3 cellular contexts compared by ENCODE assay signal in the genomic region with DNA sequence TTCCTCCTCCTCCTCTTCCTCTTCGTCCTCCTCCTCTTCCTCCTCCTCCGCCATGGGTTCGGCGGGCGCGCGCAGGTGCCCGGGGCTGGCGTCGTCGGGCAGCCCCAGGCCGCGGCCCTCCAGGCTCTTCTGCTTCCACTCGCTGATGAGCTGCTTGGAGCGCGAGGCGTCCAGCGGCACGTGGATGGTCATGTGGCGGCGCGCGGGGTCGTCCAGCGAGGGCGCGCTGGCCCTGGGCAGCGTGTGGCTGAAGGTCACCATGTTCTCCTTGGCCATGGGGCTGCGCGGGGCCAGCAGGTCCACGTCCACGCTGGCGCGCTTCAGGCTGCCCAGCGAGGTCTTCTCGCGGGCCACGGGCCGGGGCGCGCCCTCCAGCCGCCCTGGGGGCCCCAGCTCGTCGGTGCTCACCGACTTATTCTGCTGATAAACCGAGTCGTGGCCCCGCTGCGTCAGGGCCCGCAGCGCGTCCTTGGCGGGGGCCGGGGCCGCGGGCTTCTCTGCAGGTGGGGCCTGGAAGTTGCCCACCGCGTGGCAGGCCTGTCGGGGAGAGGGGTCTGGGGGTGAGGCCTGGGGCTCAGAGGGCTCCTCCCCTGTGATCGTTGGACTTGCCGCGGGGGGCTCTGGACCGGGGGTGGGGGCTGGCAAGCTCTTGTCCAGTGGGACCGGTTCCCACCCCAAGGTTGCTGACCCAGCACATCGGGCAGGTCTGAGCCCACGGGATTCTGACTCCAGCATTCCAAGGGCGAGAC.
TF ChIP-seq lines count a peak whose summit lies in the region.

No MANE protein-coding gene starts in this region.

TF ChIP-seq in SK-N-SH treated with all-trans-retinoic acid at 6 μM for 48 hours, 23 proteins besides CTCF, POLR2A, EP300 and RAD21:
- TF ChIP-seq ZFP30 (CRISPR knock-in tag; IDR thresholded peaks at IDR 0.05) (no peak), ESRRG (CRISPR knock-in tag; IDR thresholded peaks at IDR 0.05) (no peak), OSR1 (CRISPR knock-in tag; IDR thresholded peaks at IDR 0.05) (no peak), RARB (CRISPR knock-in tag; IDR thresholded peaks at IDR 0.05) (no peak), ISL1 (CRISPR knock-in tag; IDR thresholded peaks at IDR 0.05) (no peak), CSDC2 (CRISPR knock-in tag; IDR thresholded peaks at IDR 0.05) (no peak), ARNTL (CRISPR knock-in tag; IDR thresholded peaks at IDR 0.05; ENCODE audit: borderline replicate concordance, low read depth) (no peak), BACH2 (CRISPR knock-in tag; IDR thresholded peaks at IDR 0.05; ENCODE audit: borderline replicate concordance) (no peak), ZNF565 (CRISPR knock-in tag; conservative IDR thresholded peaks at IDR 0.05; ENCODE audit: low read depth) (no peak), ZNF70 (CRISPR knock-in tag; IDR thresholded peaks at IDR 0.05) (no peak), SNAI2 (CRISPR knock-in tag; IDR thresholded peaks at IDR 0.05) (no peak), ZFP3 (CRISPR knock-in tag; IDR thresholded peaks at IDR 0.05) (no peak), TOX (CRISPR knock-in tag; IDR thresholded peaks at IDR 0.05; ENCODE audit: borderline replicate concordance) (no peak)
- TF ChIP-seq, protein P1, sequence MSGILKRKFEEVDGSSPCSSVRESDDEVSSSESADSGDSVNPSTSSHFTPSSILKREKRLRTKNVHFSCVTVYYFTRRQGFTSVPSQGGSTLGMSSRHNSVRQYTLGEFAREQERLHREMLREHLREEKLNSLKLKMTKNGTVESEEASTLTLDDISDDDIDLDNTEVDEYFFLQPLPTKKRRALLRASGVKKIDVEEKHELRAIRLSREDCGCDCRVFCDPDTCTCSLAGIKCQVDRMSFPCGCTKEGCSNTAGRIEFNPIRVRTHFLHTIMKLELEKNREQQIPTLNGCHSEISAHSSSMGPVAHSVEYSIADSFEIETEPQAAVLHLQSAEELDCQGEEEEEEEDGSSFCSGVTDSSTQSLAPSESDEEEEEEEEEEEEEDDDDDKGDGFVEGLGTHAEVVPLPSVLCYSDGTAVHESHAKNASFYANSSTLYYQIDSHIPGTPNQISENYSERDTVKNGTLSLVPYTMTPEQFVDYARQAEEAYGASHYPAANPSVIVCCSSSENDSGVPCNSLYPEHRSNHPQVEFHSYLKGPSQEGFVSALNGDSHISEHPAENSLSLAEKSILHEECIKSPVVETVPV (CRISPR knock-in tag; IDR thresholded peaks at IDR 0.05): no peak
- TF ChIP-seq, protein P2, sequence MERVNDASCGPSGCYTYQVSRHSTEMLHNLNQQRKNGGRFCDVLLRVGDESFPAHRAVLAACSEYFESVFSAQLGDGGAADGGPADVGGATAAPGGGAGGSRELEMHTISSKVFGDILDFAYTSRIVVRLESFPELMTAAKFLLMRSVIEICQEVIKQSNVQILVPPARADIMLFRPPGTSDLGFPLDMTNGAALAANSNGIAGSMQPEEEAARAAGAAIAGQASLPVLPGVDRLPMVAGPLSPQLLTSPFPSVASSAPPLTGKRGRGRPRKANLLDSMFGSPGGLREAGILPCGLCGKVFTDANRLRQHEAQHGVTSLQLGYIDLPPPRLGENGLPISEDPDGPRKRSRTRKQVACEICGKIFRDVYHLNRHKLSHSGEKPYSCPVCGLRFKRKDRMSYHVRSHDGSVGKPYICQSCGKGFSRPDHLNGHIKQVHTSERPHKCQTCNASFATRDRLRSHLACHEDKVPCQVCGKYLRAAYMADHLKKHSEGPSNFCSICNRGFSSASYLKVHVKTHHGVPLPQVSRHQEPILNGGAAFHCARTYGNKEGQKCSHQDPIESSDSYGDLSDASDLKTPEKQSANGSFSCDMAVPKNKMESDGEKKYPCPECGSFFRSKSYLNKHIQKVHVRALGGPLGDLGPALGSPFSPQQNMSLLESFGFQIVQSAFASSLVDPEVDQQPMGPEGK (CRISPR knock-in tag; IDR thresholded peaks at IDR 0.05; ENCODE audit: borderline replicate concordance): no peak

TF ChIP-seq in SK-N-SH, 30 proteins besides CTCF, POLR2A, EP300 and RAD21:
- TF ChIP-seq GABPA (IDR thresholded peaks at IDR 0.05; ENCODE audit: low read depth) (no peak), FOXM1 (IDR thresholded peaks at IDR 0.05; ENCODE audit: low read depth) (no peak), GATA2 (CRISPR knock-in tag; IDR thresholded peaks at IDR 0.05) (no peak), RFX5 (IDR thresholded peaks at IDR 0.05; ENCODE audit: low read length) (no peak), FOXJ3 (CRISPR knock-in tag; IDR thresholded peaks at IDR 0.05) (no peak), MXI1 (IDR thresholded peaks at IDR 0.05; ENCODE audit: low read depth, low read length) (no peak), MEF2A (IDR thresholded peaks at IDR 0.05; ENCODE audit: borderline replicate concordance, low read depth) (no peak), FOSL2 (IDR thresholded peaks at IDR 0.05; ENCODE audit: borderline replicate concordance, low read depth) (no peak), TAF1 (IDR thresholded peaks at IDR 0.05; ENCODE audit: borderline replicate concordance, low read depth, low read length) (no peak)
- TF ChIP-seq, protein P3, sequence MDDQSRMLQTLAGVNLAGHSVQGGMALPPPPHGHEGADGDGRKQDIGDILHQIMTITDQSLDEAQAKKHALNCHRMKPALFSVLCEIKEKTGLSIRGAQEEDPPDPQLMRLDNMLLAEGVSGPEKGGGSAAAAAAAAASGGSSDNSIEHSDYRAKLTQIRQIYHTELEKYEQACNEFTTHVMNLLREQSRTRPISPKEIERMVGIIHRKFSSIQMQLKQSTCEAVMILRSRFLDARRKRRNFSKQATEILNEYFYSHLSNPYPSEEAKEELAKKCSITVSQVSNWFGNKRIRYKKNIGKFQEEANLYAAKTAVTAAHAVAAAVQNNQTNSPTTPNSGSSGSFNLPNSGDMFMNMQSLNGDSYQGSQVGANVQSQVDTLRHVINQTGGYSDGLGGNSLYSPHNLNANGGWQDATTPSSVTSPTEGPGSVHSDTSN (IDR thresholded peaks at IDR 0.05): no peak
- TF ChIP-seq, protein P4, sequence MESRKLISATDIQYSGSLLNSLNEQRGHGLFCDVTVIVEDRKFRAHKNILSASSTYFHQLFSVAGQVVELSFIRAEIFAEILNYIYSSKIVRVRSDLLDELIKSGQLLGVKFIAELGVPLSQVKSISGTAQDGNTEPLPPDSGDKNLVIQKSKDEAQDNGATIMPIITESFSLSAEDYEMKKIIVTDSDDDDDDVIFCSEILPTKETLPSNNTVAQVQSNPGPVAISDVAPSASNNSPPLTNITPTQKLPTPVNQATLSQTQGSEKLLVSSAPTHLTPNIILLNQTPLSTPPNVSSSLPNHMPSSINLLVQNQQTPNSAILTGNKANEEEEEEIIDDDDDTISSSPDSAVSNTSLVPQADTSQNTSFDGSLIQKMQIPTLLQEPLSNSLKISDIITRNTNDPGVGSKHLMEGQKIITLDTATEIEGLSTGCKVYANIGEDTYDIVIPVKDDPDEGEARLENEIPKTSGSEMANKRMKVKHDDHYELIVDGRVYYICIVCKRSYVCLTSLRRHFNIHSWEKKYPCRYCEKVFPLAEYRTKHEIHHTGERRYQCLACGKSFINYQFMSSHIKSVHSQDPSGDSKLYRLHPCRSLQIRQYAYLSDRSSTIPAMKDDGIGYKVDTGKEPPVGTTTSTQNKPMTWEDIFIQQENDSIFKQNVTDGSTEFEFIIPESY (IDR thresholded peaks at IDR 0.05; ENCODE audit: borderline replicate concordance, low read depth): no peak

TF ChIP-seq in GM23338, 12 proteins besides CTCF, POLR2A, EP300 and RAD21:
- TF ChIP-seq JUNB (IDR thresholded peaks at IDR 0.05; ENCODE audit: unreplicated experiment): no peak
- TF ChIP-seq ZNF114 (CRISPR knock-in tag; IDR thresholded peaks at IDR 0.05): no peak
TF ChIP-seq in GM23338: peak in this region for 0.
